9 cellular contexts compared by ENCODE assay signal in the genomic region with DNA sequence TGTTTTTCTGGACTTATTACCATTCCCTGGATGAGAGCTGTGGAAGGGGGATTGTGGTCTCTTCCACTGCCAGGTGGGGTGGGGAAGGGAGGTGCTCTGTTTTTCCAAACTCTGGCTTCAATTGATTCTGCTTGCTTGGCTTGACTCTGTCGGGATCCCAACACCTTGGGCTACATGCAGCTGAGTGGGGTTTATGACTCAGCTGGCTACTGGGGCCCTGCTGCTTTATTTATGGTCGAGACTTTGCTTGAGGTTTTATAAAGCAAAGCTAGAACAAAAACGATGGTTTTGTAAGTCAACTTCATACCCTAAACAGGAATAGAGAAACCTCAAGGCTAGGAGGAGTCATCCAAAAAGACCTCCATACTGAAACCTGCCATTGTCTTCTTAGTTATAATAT.
DNase-seq lines count a peak whose midpoint lies in the region; ATAC-seq and TF ChIP-seq lines count a peak whose summit lies in the region.
"Had no signal": no experiment of that assay in that cellular context is flagged by ENCODE, and none has a peak within 500 bp of the region (broad histone marks: within the 10 kb centered on the region; RNA-seq: fewer than 3 reads in every experiment).

No MANE protein-coding gene starts in this region.

- H3K4me3 ChIP-seq in GM12865 (ENCODE audit: low read depth, low read length): no peak overlapping the region
- H3K4me3 ChIP-seq in SU-DHL-6 (ENCODE audit: insufficient read depth, low read length, poor library complexity, severe bottlenecking): peak overlapping the region; percentile 16
- no peak overlapping the region for H3K4me3 ChIP-seq in body of pancreas
- no peak overlapping the region for H3K4me3 ChIP-seq in heart right ventricle
- H3K4me3 ChIP-seq: tibial nerve had no signal

- intact Hi-C loops in body of pancreas (cut with DNase I): loop anchor here (10.0 kb wide), 1 partner anchor 52 kb away; no protein-coding TSS in a partner anchor
- intact Hi-C loops in heart right ventricle (cut with DNase I): no loop called here

- H2AFZ ChIP-seq in SU-DHL-6 (ENCODE audit: low read depth, low read length, severe bottlenecking): no peak overlapping the region

- H3F3A ChIP-seq in SU-DHL-6 (ENCODE audit: insufficient read depth): peaks cover 78% of the 10 kb centered on the region

- no peaks in the 10 kb centered on the region for H4K20me1 ChIP-seq in SU-DHL-6 (ENCODE audit: low read depth, low read length)

- H3K4me1 ChIP-seq in body of pancreas (peaks cover 27% of the 10 kb centered on the region), heart right ventricle (peaks cover 17 to 64% (median 37%) of the 10 kb centered on the region in 9 donors)

- peak overlapping the region; percentile 59 for H3K9ac ChIP-seq in SU-DHL-6 (ENCODE audit: low read length)

- no peaks in the 10 kb centered on the region for H3K9me2 ChIP-seq in SU-DHL-6 (replicated peaks; ENCODE audit: insufficient read depth, low read length)

- no peak for TF ChIP-seq POLR2A in body of pancreas (IDR thresholded peaks at IDR 0.05)

- peak overlapping the region; percentile 99 for H3K27ac ChIP-seq in SU-DHL-6 (ENCODE audit: low read depth, low read length)
- H3K27ac ChIP-seq in body of pancreas: no peak overlapping the region
- no peak overlapping the region for H3K27ac ChIP-seq in caudate nucleus (ENCODE audit: low read depth, low read length)
- H3K27ac ChIP-seq in heart right ventricle: peak overlapping the region in 3 of 10 donors; percentile 58 to 70 (median 62)

- H3K27me3 ChIP-seq in SU-DHL-6 (ENCODE audit: low read length) (no peaks in the 10 kb centered on the region), body of pancreas (no peaks in the 10 kb centered on the region), heart right ventricle (no peaks in the 10 kb centered on the region)
- H3K27me3 ChIP-seq: tibial nerve had no signal

- no peaks in the 10 kb centered on the region; the same call in 1 of the 2 replicates for H3K36me3 ChIP-seq in SU-DHL-6 (ENCODE audit: low read length)
- no peaks in the 10 kb centered on the region for H3K36me3 ChIP-seq in body of pancreas (replicated peaks in 1 of 2; ENCODE audit: insufficient read depth in 1 of 2, low read depth in 2 of 2)
- peaks cover 0 to 5% (median 0%) of the 10 kb centered on the region in 9 donors for H3K36me3 ChIP-seq in heart right ventricle

- 62 to 75% methylated on average over 3 of the region's 3 CpGs for WGBS in body of pancreas, 2 donors
- WGBS in heart right ventricle, 2 donors: 83 to 96% methylated on average over 3 of the region's 3 CpGs

- TF ChIP-seq CTCF in GM12865 (IDR thresholded peaks at IDR 0.05; ENCODE audit: insufficient read depth, low read depth, low read length, missing control alignments): no peak
- TF ChIP-seq CTCF in SU-DHL-6 (IDR thresholded peaks at IDR 0.05; ENCODE audit: insufficient read depth, low read length, poor library complexity, severe bottlenecking): no peak
- no peak for TF ChIP-seq CTCF in body of pancreas (IDR thresholded peaks at IDR 0.05)
- no peak for TF ChIP-seq CTCF in heart right ventricle (IDR thresholded peaks at IDR 0.05)

- DNase-seq in GM12865 (ENCODE audit: low read depth) (peak; percentile 76), iris pigment epithelial cell (ENCODE audit: low read depth) (peak; percentile 78), body of pancreas (no peak), caudate nucleus (lab: John Stamatoyannopoulos, UW) (no peak), HuH-7.5 (ENCODE audit: low spot score) (no peak), heart right ventricle (no peak)

- peak overlapping the region; percentile 79 for H3K4me2 ChIP-seq in SU-DHL-6 (ENCODE audit: low read depth, low read length, poor library complexity, severe bottlenecking)

- ATAC-seq in HG02759 (IDR thresholded peaks at IDR 0.05; ENCODE audit: unreplicated experiment) (peak; percentile 45), body of pancreas (no peak), heart right ventricle (no peak)

- H3K79me2 ChIP-seq in SU-DHL-6 (ENCODE audit: insufficient read depth, low read length): no peaks in the 10 kb centered on the region; the same call in 1 of the 2 replicates

- H3K9me3 ChIP-seq in SU-DHL-6 (ENCODE audit: insufficient read depth, low read length) (no peaks in the 10 kb centered on the region), body of pancreas (no peaks in the 10 kb centered on the region), heart right ventricle (no peaks in the 10 kb centered on the region)
- H3K9me3 ChIP-seq: tibial nerve had no signal

Comparison
In these comparisons a context has a peak if more than half of its experiments do, and no peak if none do; other contexts are left out.
1. DNase-seq: peak in GM12865 (single experiment) and iris pigment epithelial cell (single experiment); none in body of pancreas (0 of 4), caudate nucleus (0 of 61), HuH-7.5 (single experiment) and heart right ventricle (0 of 2).